Comparison of ENCODE assay signal across 8 cellular contexts in genomic region chr4:75724867-75725724, GRCh38. TPM values are rescaled to one million over a fixed set of nuclear protein-coding genes. Genes with fewer than 3 reads are reported as not detected.
DNase-seq lines count a peak whose midpoint lies in the region; ATAC-seq and TF ChIP-seq lines count a peak whose summit lies in the region.

No MANE protein-coding gene starts in this region.

- no peaks in the 10 kb centered on the region for H3K27me3 ChIP-seq in OCI-LY1 (ENCODE audit: insufficient read depth, low read length)

- peaks cover 59% of the 10 kb centered on the region for H3K4me1 ChIP-seq in OCI-LY1 (ENCODE audit: insufficient read depth, low read length, severe bottlenecking)

- ATAC-seq in GM19324 (IDR thresholded peaks at IDR 0.05; ENCODE audit: low FRiP score, unreplicated experiment) (peak; percentile 61), HG03442 (IDR thresholded peaks at IDR 0.05; ENCODE audit: unreplicated experiment) (peak; percentile 48)
- peak; percentile 38 for ATAC-seq in stimulated activated naive CD8-positive, alpha-beta T cell treated with anti-CD3 and anti-CD28 coated beads, Interleukin-15, Interleukin-2, amounts not matched to agents 100 U/mL and 50 U/mL, for 24 hours

- no peaks in the 10 kb centered on the region for H3K27me3 Mint-ChIP-seq in nephron (ENCODE audit: low read depth)

- H3K9me2 ChIP-seq in OCI-LY1 (ENCODE audit: low read depth, low read length), result no peaks in the 10 kb centered on the region

- H3K79me2 ChIP-seq in OCI-LY1 (ENCODE audit: insufficient read depth, low read length), result peaks cover 24% of the 10 kb centered on the region; the same call in 1 of the 2 replicates

- H3K9me3 ChIP-seq in OCI-LY1 (ENCODE audit: low read length), result no peaks in the 10 kb centered on the region

- H3K27ac ChIP-seq in C4-2B, result peak overlapping the region; percentile 88
- H3K27ac ChIP-seq in OCI-LY1 (ENCODE audit: low read depth, low read length, poor library complexity, severe bottlenecking), result peak overlapping the region; percentile 46

- peak; percentile 43 for DNase-seq in activated T-helper 9 cell treated with anti-CD3 and anti-CD28 coated beads, Interleukin-2, amount 50 U/mL, for 16 hours (ENCODE audit: low read depth)
- DNase-seq in fibroblast of the aortic adventitia (ENCODE audit: low read depth), result peak; percentile 73
- DNase-seq in stimulated activated naive CD8-positive, alpha-beta T cell treated with anti-CD3 and anti-CD28 coated beads, Interleukin-15, Interleukin-2, amounts not matched to agents 100 U/mL and 50 U/mL, for 24 hours, result peak; percentile 70

- H3K36me3 ChIP-seq in OCI-LY1 (ENCODE audit: insufficient read depth, low read length), result no peaks in the 10 kb centered on the region

- no peaks in the 10 kb centered on the region for H3K9me3 Mint-ChIP-seq in nephron

- H3K27ac Mint-ChIP-seq in nephron, result peak overlapping the region; percentile 99 to 100 (median 100)

- H3K4me3 ChIP-seq in OCI-LY1 (ENCODE audit: low read depth, low read length, poor library complexity, severe bottlenecking), result peak overlapping the region; percentile 77
- H3K4me3 ChIP-seq in fibroblast of the aortic adventitia (ENCODE audit: low read depth, low read length), result peak overlapping the region; percentile 96

- TF ChIP-seq CTCF in C4-2B (conservative IDR thresholded peaks at IDR 0.05), result no peak
- TF ChIP-seq CTCF in OCI-LY1 (IDR thresholded peaks at IDR 0.05; ENCODE audit: low read length), result no peak
- no peak for TF ChIP-seq CTCF in fibroblast of the aortic adventitia (IDR thresholded peaks at IDR 0.05; ENCODE audit: insufficient read depth, low read length)
- no peak for TF ChIP-seq CTCF in nephron (IDR thresholded peaks at IDR 0.05; ENCODE audit: unreplicated experiment in 3 of 3)

- H3K4me2 ChIP-seq in OCI-LY1 (ENCODE audit: low read length), result peak overlapping the region; percentile 90

- H3K4me1 Mint-ChIP-seq in nephron, result peaks cover 49% of the 10 kb centered on the region

- H2AFZ ChIP-seq in OCI-LY1 (ENCODE audit: low read length), result no peak overlapping the region

- H3K4me3 Mint-ChIP-seq in nephron, result peak overlapping the region; percentile 97 to 99 (median 98)

- H3K9ac ChIP-seq in OCI-LY1 (ENCODE audit: low read length), result peak overlapping the region; percentile 77

- H4K20me1 ChIP-seq in OCI-LY1 (ENCODE audit: insufficient read depth, low read length), result no peaks in the 10 kb centered on the region

- no peaks in the 10 kb centered on the region for H3K36me3 Mint-ChIP-seq in nephron (ENCODE audit: low read depth)

- no peaks in the 10 kb centered on the region for H3F3A ChIP-seq in OCI-LY1 (ENCODE audit: insufficient read depth, low read length)

RNA-seq across cellular contexts. Expression of gene USO1, which starts 0.7 kb away (rescaled TPM):
- 75.5 and 124 TPM in 2 replicates for total RNA-seq in fibroblast of the aortic adventitia (ENCODE audit: low replicate concordance)

RNA-seq across cellular contexts. Expression of gene G3BP2, which starts 51.9 kb away (rescaled TPM):
- total RNA-seq in fibroblast of the aortic adventitia (ENCODE audit: low replicate concordance), result 177 and 407 TPM in 2 replicates

Comparison
In these comparisons a context has a peak if more than half of its experiments do, and no peak if none do; other contexts are left out.
1. Peak in every context shown above with its lines: DNase-seq, ATAC-seq, H3K4me3 ChIP-seq and H3K27ac ChIP-seq.